10 cellular contexts compared by ENCODE assay signal in the genomic region with DNA sequence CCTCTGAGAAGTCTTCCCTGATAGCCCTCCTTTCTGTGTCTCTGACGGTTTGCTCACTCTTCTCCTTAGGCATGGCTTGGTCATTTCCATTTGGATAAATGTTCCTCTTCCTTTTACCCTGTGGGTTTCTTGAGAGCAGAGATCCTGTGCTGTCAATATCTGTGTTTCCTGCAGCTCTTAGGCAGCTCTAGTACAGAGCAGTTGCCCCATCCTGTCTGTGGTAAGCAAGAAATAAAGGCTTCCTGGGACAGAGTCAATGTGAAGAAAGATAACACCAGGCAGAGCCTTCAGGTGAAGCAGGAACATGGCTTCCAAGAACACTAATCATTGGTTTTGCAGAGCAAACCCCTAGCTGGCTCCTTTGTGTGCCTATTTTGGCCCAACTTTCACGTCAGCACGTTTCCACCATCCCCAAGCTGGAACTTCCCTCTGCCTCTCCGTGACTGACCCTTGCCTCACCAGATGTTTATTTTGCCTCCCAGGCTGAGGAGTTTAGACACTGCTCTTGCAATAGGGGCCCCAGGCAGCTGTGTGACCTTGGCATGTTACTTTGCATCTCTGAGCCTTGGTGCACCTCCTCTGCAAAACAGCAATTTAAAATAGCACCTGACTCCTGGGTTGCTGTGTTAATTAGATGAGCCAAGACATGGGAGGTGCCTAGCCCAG. TPM values are rescaled to one million over a fixed set of nuclear protein-coding genes. Genes with fewer than 3 reads are reported as not detected.
DNase-seq lines count a peak whose midpoint lies in the region; ATAC-seq and TF ChIP-seq lines count a peak whose summit lies in the region.
"Had no signal": no experiment of that assay in that cellular context is flagged by ENCODE, and none has a peak within 500 bp of the region (broad histone marks: within the 10 kb centered on the region; RNA-seq: fewer than 3 reads in every experiment).

No MANE protein-coding gene starts in this region.

- ATAC-seq in naive B cell (ENCODE audit: low read depth in 2 of 2) (no peak), HG03460 (IDR thresholded peaks at IDR 0.05; ENCODE audit: unreplicated experiment) (no peak), GM21619 (IDR thresholded peaks at IDR 0.05; ENCODE audit: unreplicated experiment) (no peak)
- ATAC-seq: activated CD8-positive, alpha-beta T cell treated with anti-CD3 and anti-CD28 coated beads for 36 hours had no signal

- no peaks in the 10 kb centered on the region for H3K27me3 ChIP-seq in MM.1S (replicated peaks; ENCODE audit: insufficient read depth, low read length)
- H3K27me3 ChIP-seq in CD4-positive, alpha-beta memory T cell (ENCODE audit: insufficient read depth, low read length), result no peaks in the 10 kb centered on the region

- peak overlapping the region; percentile 10; the same call in 1 of the 2 replicates for H2AFZ ChIP-seq in MM.1S (ENCODE audit: low read length)

- H3K27me3 Mint-ChIP-seq in naive B cell, result no peaks in the 10 kb centered on the region
- H3K27me3 Mint-ChIP-seq in CD4-positive, alpha-beta memory T cell, result no peaks in the 10 kb centered on the region
- H3K27me3 Mint-ChIP-seq: activated CD8-positive, alpha-beta T cell treated with anti-CD3 and anti-CD28 coated beads for 36 hours had no signal

- no peak overlapping the region for H3K27ac ChIP-seq in MM.1S (ENCODE audit: low read length)
- H3K27ac ChIP-seq in CD4-positive, alpha-beta memory T cell (ENCODE audit: low read depth, low read length), result no peak overlapping the region

- CTCF ChIA-PET in CD4-positive, alpha-beta memory T cell (lab: Charles Lee; ENCODE audit: partially characterized antibody), result interaction anchor here (0.5 to 1.4 kb wide), 2 partner anchors 8 to 195 kb away, joined by 3 read pairs; no protein-coding TSS in a partner anchor

- POLR2A ChIA-PET in CD4-positive, alpha-beta memory T cell (lab: Charles Lee; ENCODE audit: partially characterized antibody), result no interaction called here

- H3K36me3 Mint-ChIP-seq in naive B cell, result peaks cover 0 to 10% of the 10 kb centered on the region in 2 donors
- H3K36me3 Mint-ChIP-seq in CD4-positive, alpha-beta memory T cell, result no peaks in the 10 kb centered on the region

- H3K27ac Mint-ChIP-seq in naive B cell, result peak overlapping the region; percentile 17 to 95 (median 86)
- H3K27ac Mint-ChIP-seq in CD4-positive, alpha-beta memory T cell, result no peak overlapping the region
- H3K27ac Mint-ChIP-seq: activated CD8-positive, alpha-beta T cell treated with anti-CD3 and anti-CD28 coated beads for 36 hours had no signal

- no peak overlapping the region for H3K9ac ChIP-seq in MM.1S (ENCODE audit: low read length)

- H3K36me3 ChIP-seq in MM.1S (replicated peaks; ENCODE audit: insufficient read depth, low read length), result no peaks in the 10 kb centered on the region
- no peaks in the 10 kb centered on the region for H3K36me3 ChIP-seq in CD4-positive, alpha-beta memory T cell (ENCODE audit: insufficient read depth, low read length)

- H3K4me3 ChIP-seq in MM.1S (ENCODE audit: low read length) (no peak overlapping the region), choroid plexus epithelial cell (ENCODE audit: low read depth, low read length) (no peak overlapping the region)
- H3K4me3 ChIP-seq in CD4-positive, alpha-beta memory T cell (ENCODE audit: low read length in 2 of 2), result no peak overlapping the region

- no peaks in the 10 kb centered on the region for H3K79me2 ChIP-seq in MM.1S (ENCODE audit: low read length)

- peak; percentile 70 for DNase-seq in EH (ENCODE audit: low read depth)
- DNase-seq in MM.1S, result no peak
- DNase-seq in choroid plexus epithelial cell (ENCODE audit: low read depth), result peak; percentile 92
- no peak for DNase-seq in naive B cell
- no peak for DNase-seq in midbrain (lab: John Stamatoyannopoulos, UW)
- DNase-seq in CD4-positive, alpha-beta memory T cell, result no peak
- DNase-seq: activated CD8-positive, alpha-beta T cell treated with anti-CD3 and anti-CD28 coated beads for 36 hours; mesendoderm had no signal

- intact Hi-C loops in CD4-positive, alpha-beta memory T cell (cut with micrococcal nuclease), result no loop called here

- peaks cover 0 to 5% (median 0%) of the 10 kb centered on the region in 7 donors for H3K9me3 Mint-ChIP-seq in naive B cell
- H3K9me3 Mint-ChIP-seq in CD4-positive, alpha-beta memory T cell, result peaks cover 0 to 2% (median 0%) of the 10 kb centered on the region in 8 donors
- H3K9me3 Mint-ChIP-seq: activated CD8-positive, alpha-beta T cell treated with anti-CD3 and anti-CD28 coated beads for 36 hours had no signal

- no peaks in the 10 kb centered on the region for H3F3A ChIP-seq in MM.1S (ENCODE audit: insufficient read depth, low read length)

- peaks cover 4% of the 10 kb centered on the region for H3K4me1 ChIP-seq in MM.1S (ENCODE audit: low read length)
- no peaks in the 10 kb centered on the region for H3K4me1 ChIP-seq in CD4-positive, alpha-beta memory T cell (ENCODE audit: insufficient read depth, low read length)

- peaks cover 34 to 57% (median 48%) of the 10 kb centered on the region in 3 donors for H3K4me1 Mint-ChIP-seq in naive B cell
- peaks cover 0 to 5% (median 2%) of the 10 kb centered on the region in 4 donors for H3K4me1 Mint-ChIP-seq in CD4-positive, alpha-beta memory T cell

- H4K20me1 ChIP-seq in MM.1S (ENCODE audit: insufficient read depth, low read length), result no peaks in the 10 kb centered on the region

- TF ChIP-seq CTCF in MM.1S (IDR thresholded peaks at IDR 0.05; ENCODE audit: low read length), result no peak
- TF ChIP-seq CTCF in choroid plexus epithelial cell (conservative IDR thresholded peaks at IDR 0.05; ENCODE audit: low read depth, low read length), result no peak

- H3K4me2 ChIP-seq in MM.1S (ENCODE audit: low read depth, low read length), result no peak overlapping the region

- H3K9me3 ChIP-seq in MM.1S (replicated peaks; ENCODE audit: insufficient read depth, low read length), result no peaks in the 10 kb centered on the region
- H3K9me3 ChIP-seq in CD4-positive, alpha-beta memory T cell (ENCODE audit: control insufficient read depth in 1 of 2, low read length in 2 of 2), result no peaks in the 10 kb centered on the region

- peak overlapping the region in 7 of 8 donors; percentile 5 to 89 (median 60) for H3K4me3 Mint-ChIP-seq in naive B cell
- H3K4me3 Mint-ChIP-seq in CD4-positive, alpha-beta memory T cell, result no peak overlapping the region
- H3K4me3 Mint-ChIP-seq: activated CD8-positive, alpha-beta T cell treated with anti-CD3 and anti-CD28 coated beads for 36 hours had no signal

- no peaks in the 10 kb centered on the region for H3K9me2 ChIP-seq in MM.1S (replicated peaks; ENCODE audit: insufficient read depth, low read length)

RNA-seq across cellular contexts. Expression of gene SIAH1, which starts 49.6 kb away (rescaled TPM):
- 10 to 100 TPM; 17.2 to 31.9 (median 24.0) TPM for polyA plus RNA-seq in naive B cell (ENCODE audit: low read depth in 6 of 6)
- total RNA-seq in CD4-positive, alpha-beta memory T cell, result 10 to 100 TPM; 11.9 to 14.9 TPM
- polyA plus RNA-seq in CD4-positive, alpha-beta memory T cell, result 10 to 100 TPM; 11.9 to 13.5 TPM

Comparison
In these comparisons a context has a peak if more than half of its experiments do, and no peak if none do; other contexts are left out.
1. DNase-seq: peak in EH (single experiment) and choroid plexus epithelial cell (single experiment); none in MM.1S (single experiment), naive B cell (single experiment), midbrain (single experiment) and CD4-positive, alpha-beta memory T cell (0 of 5).
2. H3K27ac Mint-ChIP-seq: peak in naive B cell (6 of 6); none in CD4-positive, alpha-beta memory T cell (0 of 7).
3. H3K4me3 Mint-ChIP-seq: peak in naive B cell (7 of 8); none in CD4-positive, alpha-beta memory T cell (0 of 8).